ENCODE assay signal across 29 cellular contexts in genomic region chr10:117468665-117469064, GRCh38.
"Had no signal": no experiment of that assay in that cellular context is flagged by ENCODE, and none has a peak within 500 bp of the region (broad histone marks: within the 10 kb centered on the region; RNA-seq: fewer than 3 reads in every experiment).

No MANE protein-coding gene starts in this region.

- H3K36me3 ChIP-seq: colonic mucosa, esophagus muscularis mucosa, esophagus squamous epithelium, gastrocnemius medialis, gastroesophageal sphincter, heart left ventricle, heart right ventricle had no signal

- H3K9me3 Mint-ChIP-seq: dendritic cell treated with granulocyte-macrophage colony-stimulating factor and Interleukin-4, amounts not matched to agents 40 ng/mL and 50 ng/mL, for 4 days; effector memory CD8-positive, alpha-beta T cell; endodermal cell had no signal

- H3K27me3 ChIP-seq: colonic mucosa, gastrocnemius medialis had no signal

- DNase-seq: colonic mucosa; cortex of kidney; dermis blood vessel endothelial cell; dorsolateral prefrontal cortex; effector CD4-positive, alpha-beta T cell; effector CD8-positive, alpha-beta T cell; effector memory CD4-positive, alpha-beta T cell; effector memory CD8-positive, alpha-beta T cell; endodermal cell; erythroblast; esophagus squamous epithelium; foreskin fibroblast; foreskin keratinocyte; foreskin melanocyte; gastrocnemius medialis; glutamatergic neuron; head of caudate nucleus; heart left ventricle; heart right ventricle had no signal

- H3K4me3 Mint-ChIP-seq: dendritic cell treated with granulocyte-macrophage colony-stimulating factor and Interleukin-4, amounts not matched to agents 40 ng/mL and 50 ng/mL, for 4 days; effector memory CD8-positive, alpha-beta T cell; endodermal cell had no signal

- H3K27ac ChIP-seq: colonic mucosa, coronary artery, dorsolateral prefrontal cortex, epithelial cell of prostate, esophagus muscularis mucosa, esophagus squamous epithelium, foreskin keratinocyte, gastrocnemius medialis, gastroesophageal sphincter, heart left ventricle, heart right ventricle had no signal

- H3K27ac Mint-ChIP-seq: dendritic cell treated with granulocyte-macrophage colony-stimulating factor and Interleukin-4, amounts not matched to agents 40 ng/mL and 50 ng/mL, for 4 days; effector memory CD8-positive, alpha-beta T cell; endodermal cell had no signal

- FAIRE-seq: colon, endometrium, endothelial cell of umbilical vein, frontal cortex had no signal

- ATAC-seq: effector memory CD8-positive, alpha-beta T cell; esophagus mucosa; foreskin keratinocyte; gastrocnemius medialis; gastroesophageal sphincter; heart left ventricle; heart right ventricle had no signal

- H3K9me3 ChIP-seq: colonic mucosa, esophagus muscularis mucosa, gastrocnemius medialis, gastroesophageal sphincter, heart left ventricle, heart right ventricle had no signal

- H3K4me3 ChIP-seq: colonic mucosa, coronary artery, dorsolateral prefrontal cortex, esophagus muscularis mucosa, esophagus squamous epithelium, gastrocnemius medialis, gastroesophageal sphincter, heart left ventricle, heart right ventricle had no signal

- H3K4me1 ChIP-seq: colonic mucosa, esophagus muscularis mucosa, esophagus squamous epithelium, foreskin keratinocyte, gastrocnemius medialis, gastroesophageal sphincter, heart left ventricle, heart right ventricle had no signal
